ENCODE assay signal across 16 cellular contexts in genomic region chr3:193711523-193711963, GRCh38.
"Had no signal": no experiment of that assay in that cellular context is flagged by ENCODE, and none has a peak within 500 bp of the region (broad histone marks: within the 10 kb centered on the region; RNA-seq: fewer than 3 reads in every experiment).

No MANE protein-coding gene starts in this region.

- H3K27me3 Mint-ChIP-seq: activated B cell treated with CpG ODN at 0.5 μM for 24 hours; activated CD8-positive, alpha-beta T cell treated with anti-CD3 and anti-CD28 coated beads for 36 hours; T-helper 17 cell had no signal

- H3K4me3 Mint-ChIP-seq: activated B cell treated with CpG ODN at 0.5 μM for 24 hours; activated CD8-positive, alpha-beta T cell treated with anti-CD3 and anti-CD28 coated beads for 36 hours; activated T-cell treated with anti-CD3 and anti-CD28 coated beads, Interleukin-2, amount 50 U/mL, for 4 hours; T-helper 17 cell had no signal

- H3K27me3 ChIP-seq: cardiac muscle cell, foreskin keratinocyte, heart right ventricle, transverse colon had no signal

- H3K4me3 ChIP-seq: cardiac muscle cell, heart right ventricle, transverse colon had no signal

- H3K27ac ChIP-seq: cardiac muscle cell, foreskin keratinocyte, heart right ventricle, transverse colon had no signal

- DNase-seq: activated B cell treated with CpG ODN at 0.5 μM for 24 hours; activated CD4-positive, alpha-beta T cell treated with anti-CD3 and anti-CD28 coated beads for 48 hours; activated CD8-positive, alpha-beta T cell treated with anti-CD3 and anti-CD28 coated beads for 36 hours; activated effector memory CD4-positive, alpha-beta T cell treated with Interleukin-2 at 50 U/mL for 16 hours; activated naive CD4-positive, alpha-beta T cell treated with anti-CD3 and anti-CD28 coated beads, Interleukin-2, amount 50 U/mL, for 16 hours; activated T-cell treated with anti-CD3 and anti-CD28 coated beads, Interleukin-2, amount 50 U/mL, for 4 hours; foreskin keratinocyte; heart right ventricle; left colon; posterior cingulate gyrus; stimulated activated CD4-positive, alpha-beta T cell treated with anti-CD3 and anti-CD28 coated beads, Interleukin-4, amount 100 ng/mL, for 4 hours; stimulated activated CD8-positive, alpha-beta memory T cell treated with anti-CD3 and anti-CD28 coated beads, Interleukin-4, amount 100 ng/mL, for 48 hours; stimulated activated naive CD4-positive, alpha-beta T cell treated with Interleukin-2 at 50 U/mL for 16 hours; T-helper 17 cell; transverse colon had no signal

- H3K4me1 ChIP-seq: foreskin keratinocyte, transverse colon had no signal

- ATAC-seq: activated CD8-positive, alpha-beta T cell treated with anti-CD3 and anti-CD28 coated beads for 36 hours; activated T-cell treated with anti-CD3 and anti-CD28 coated beads, Interleukin-2, amount 50 U/mL, for 4 hours; foreskin keratinocyte; heart right ventricle; T-helper 17 cell had no signal

- H3K36me3 ChIP-seq: cardiac muscle cell, heart right ventricle, transverse colon had no signal

- H3K27ac Mint-ChIP-seq: activated B cell treated with CpG ODN at 0.5 μM for 24 hours; activated CD8-positive, alpha-beta T cell treated with anti-CD3 and anti-CD28 coated beads for 36 hours; T-helper 17 cell had no signal
